In genomic region chr9:89177401-89178161, GRCh38 we compare ENCODE assay signal across 7 cellular contexts. TPM values are rescaled to one million over a fixed set of nuclear protein-coding genes. Genes with fewer than 3 reads are reported as not detected.
DNase-seq lines count a peak whose midpoint lies in the region; ATAC-seq and TF ChIP-seq lines count a peak whose summit lies in the region.

No MANE protein-coding gene starts in this region.

- TF ChIP-seq CTCF in brain (conservative IDR thresholded peaks at IDR 0.05) (no peak), kidney epithelial cell (IDR thresholded peaks at IDR 0.05; ENCODE audit: insufficient read depth, low read length, poor library complexity, severe bottlenecking) (no peak), suprapubic skin (IDR thresholded peaks at IDR 0.05) (no peak)

- H3K4me1 ChIP-seq in HUES6 (ENCODE audit: control insufficient read depth, insufficient read depth, low read length): peaks cover 21% of the 10 kb centered on the region
- peaks cover 44% of the 10 kb centered on the region for H3K4me1 ChIP-seq in suprapubic skin

- H3K36me3 ChIP-seq in HUES6 (ENCODE audit: control insufficient read depth, insufficient read depth, low read length): no peaks in the 10 kb centered on the region
- no peaks in the 10 kb centered on the region for H3K36me3 ChIP-seq in kidney epithelial cell (ENCODE audit: control insufficient read depth, insufficient read depth, low read length)
- no peaks in the 10 kb centered on the region for H3K36me3 ChIP-seq in suprapubic skin

- peaks cover 3% of the 10 kb centered on the region for H3K36me3 Mint-ChIP-seq in brain
- H3K36me3 Mint-ChIP-seq in activated T-cell treated with anti-CD3 and anti-CD28 coated beads, Interleukin-2, amount 50 U/mL, for 24 hours (ENCODE audit: low read depth): no peaks in the 10 kb centered on the region

- H3K4me1 Mint-ChIP-seq in brain: peaks cover 78% of the 10 kb centered on the region
- peaks cover 22% of the 10 kb centered on the region for H3K4me1 Mint-ChIP-seq in activated T-cell treated with anti-CD3 and anti-CD28 coated beads, Interleukin-2, amount 50 U/mL, for 24 hours (ENCODE audit: low read depth)

- H3K27me3 ChIP-seq in HUES6 (ENCODE audit: control insufficient read depth, insufficient read depth, low read length) (peaks cover 34% of the 10 kb centered on the region), kidney epithelial cell (ENCODE audit: control insufficient read depth, insufficient read depth, low read length) (peaks cover 5% of the 10 kb centered on the region), suprapubic skin (peaks cover 28% of the 10 kb centered on the region)

- H3K27me3 Mint-ChIP-seq in brain: peaks cover 19% of the 10 kb centered on the region
- H3K27me3 Mint-ChIP-seq in activated T-cell treated with anti-CD3 and anti-CD28 coated beads, Interleukin-2, amount 50 U/mL, for 24 hours: peaks cover 82% of the 10 kb centered on the region

- ATAC-seq in GM21367 (IDR thresholded peaks at IDR 0.05; ENCODE audit: unreplicated experiment): no peak

- no peak overlapping the region for H3K27ac ChIP-seq in HUES6 (ENCODE audit: low read depth, low read length)
- H3K27ac ChIP-seq in suprapubic skin: peak overlapping the region; percentile 81

- H3K4me3 Mint-ChIP-seq in brain: peak overlapping the region; percentile 85 to 91 (median 86)
- no peak overlapping the region for H3K4me3 Mint-ChIP-seq in activated T-cell treated with anti-CD3 and anti-CD28 coated beads, Interleukin-2, amount 50 U/mL, for 24 hours

- H3K9ac ChIP-seq in HUES6 (ENCODE audit: low read length): peak overlapping the region; percentile 21

- no peak for TF ChIP-seq EP300 in suprapubic skin (IDR thresholded peaks at IDR 0.05)

- no peaks in the 10 kb centered on the region for H3K9me3 Mint-ChIP-seq in brain
- no peaks in the 10 kb centered on the region for H3K9me3 Mint-ChIP-seq in activated T-cell treated with anti-CD3 and anti-CD28 coated beads, Interleukin-2, amount 50 U/mL, for 24 hours

- H3K4me3 ChIP-seq in HUES6 (ENCODE audit: low read depth, low read length): peak overlapping the region; percentile 70
- peak overlapping the region; percentile 59 for H3K4me3 ChIP-seq in kidney epithelial cell (ENCODE audit: low read depth, low read length)
- H3K4me3 ChIP-seq in suprapubic skin: peak overlapping the region; percentile 67

- 5% methylated on average over 27 of the region's 59 CpGs for WGBS in suprapubic skin

- no peak for TF ChIP-seq POLR2A in suprapubic skin (IDR thresholded peaks at IDR 0.05)

- DNase-seq in kidney epithelial cell (ENCODE audit: low read depth) (no peak), suprapubic skin (ENCODE audit: low spot score in 2 of 2) (no peak), DMS53 (lab: John Stamatoyannopoulos, UW) (no peak)
- DNase-seq in activated T-cell treated with anti-CD3 and anti-CD28 coated beads, Interleukin-2, amount 50 U/mL, for 24 hours: no peak

- H3K9me3 ChIP-seq in HUES6 (ENCODE audit: control insufficient read depth, insufficient read depth, low read depth, low read length) (no peaks in the 10 kb centered on the region), suprapubic skin (no peaks in the 10 kb centered on the region)

- H3K27ac Mint-ChIP-seq in brain: peak overlapping the region; percentile 81 to 94 (median 88)
- H3K27ac Mint-ChIP-seq in activated T-cell treated with anti-CD3 and anti-CD28 coated beads, Interleukin-2, amount 50 U/mL, for 24 hours: no peak overlapping the region

RNA-seq across cellular contexts. Expression of gene SHC3, which starts 1.0 kb away (rescaled TPM):
- polyA plus RNA-seq in brain (ENCODE audit: insufficient read depth, low read depth, low replicate concordance): 6.6 TPM
- 2.9 and 5.1 TPM in 2 replicates for total RNA-seq in kidney epithelial cell
- total RNA-seq in suprapubic skin: 1 to 10 TPM; 1.7 to 6.0 (median 3.2) TPM
